Comparison of ENCODE assay signal across 8 cellular contexts in the genomic region with DNA sequence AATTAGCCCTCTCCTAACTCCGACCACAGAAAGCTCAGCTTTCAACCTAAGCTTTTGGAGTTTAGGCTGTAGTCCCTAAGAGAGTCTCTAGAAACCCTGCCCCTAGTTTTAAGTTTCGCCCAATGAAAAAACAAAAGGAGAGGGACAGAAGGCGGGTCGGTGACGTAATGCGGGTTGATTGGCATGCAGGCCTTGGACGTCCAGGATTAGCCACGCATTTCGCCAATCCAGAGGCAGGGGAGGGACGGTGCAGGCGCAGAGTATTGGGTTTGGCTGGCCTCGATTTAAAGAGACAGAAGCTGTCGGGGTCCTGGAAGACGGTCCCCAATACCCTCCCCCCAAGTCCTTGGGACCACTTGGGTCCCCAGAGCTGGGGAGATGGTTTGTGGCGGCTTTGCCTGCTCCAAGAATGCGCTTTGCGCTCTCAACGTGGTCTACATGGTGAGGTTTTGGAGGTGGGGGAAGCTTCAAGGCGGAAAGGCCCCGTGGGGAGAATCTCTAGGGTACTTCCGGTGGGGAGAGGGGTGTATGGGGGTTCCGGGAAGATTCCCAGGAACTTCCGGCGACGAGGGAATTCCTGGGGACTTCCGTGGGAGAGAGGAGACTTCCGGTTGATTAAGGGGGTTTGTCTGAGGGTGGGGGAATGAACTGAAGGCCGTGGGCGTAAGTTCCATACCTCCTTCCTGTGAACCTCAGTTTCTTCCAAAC. TPM values are rescaled to one million over a fixed set of nuclear protein-coding genes. Genes with fewer than 3 reads are reported as not detected.
DNase-seq lines count a peak whose midpoint lies in the region; ATAC-seq and TF ChIP-seq lines count a peak whose summit lies in the region.

TSS of gene TSPAN31 (plus strand) at position 263 of the 708 bp plus-strand sequence. CDS start at position 379, 116 bp downstream.

- peak; percentile 96 for DNase-seq in GF-D8 (lab: John Stamatoyannopoulos, UW)
- DNase-seq in HFF-Myc (ENCODE audit: extremely low read depth, low read depth): peak; percentile 94
- peak; percentile 98 for DNase-seq in NAMALWA (ENCODE audit: low spot score)
- peak; percentile 99 for DNase-seq in SK-MEL-5 (ENCODE audit: low read depth, low spot score)
- peak; percentile 94 for DNase-seq in activated naive CD4-positive, alpha-beta T cell treated with Interleukin-2 at 50 U/mL for 16 hours
- DNase-seq in foreskin keratinocyte: peak; percentile 94 to 98
- peak; percentile 85 for DNase-seq in neural crest cell (ENCODE audit: low read depth, low spot score)
- peak; percentile 98 for DNase-seq in stomach

- no peaks in the 10 kb centered on the region for H3K9me3 Mint-ChIP-seq in neural crest cell

- peak within 1 kb of the TSS; percentile 93 for H3K27ac Mint-ChIP-seq in neural crest cell (ENCODE audit: unreplicated experiment)

- peak within 1 kb of the TSS; percentile 59 for H3K4me3 ChIP-seq in HFF-Myc (replicated peaks; ENCODE audit: low read depth, low read length)
- H3K4me3 ChIP-seq in stomach: peak within 1 kb of the TSS; percentile 63 to 86 (median 73)

- peaks cover 51% of the 10 kb centered on the region for H3K27me3 Mint-ChIP-seq in neural crest cell (ENCODE audit: low read depth)

- intact Hi-C loops in stomach (cut with DNase I; ENCODE audit: low total_unique reads): no loop called here

- no peaks in the 10 kb centered on the region for H3K4me1 ChIP-seq in foreskin keratinocyte
- H3K4me1 ChIP-seq in stomach: peaks cover 10 to 33% (median 18%) of the 10 kb centered on the region in 4 donors

- TF ChIP-seq EP300 in stomach (IDR thresholded peaks at IDR 0.05): no peak

- H3K27ac ChIP-seq in foreskin keratinocyte: peak within 1 kb of the TSS; percentile 83
- H3K27ac ChIP-seq in stomach: peak within 1 kb of the TSS; percentile 94 to 97 (median 95)

- peak in 1 of 4 donors; percentile 37 for TF ChIP-seq POLR2A in stomach (IDR thresholded peaks at IDR 0.05)

- H3K36me3 Mint-ChIP-seq in neural crest cell (ENCODE audit: low read depth): peaks cover 14% of the 10 kb centered on the region

- H3K4me1 Mint-ChIP-seq in neural crest cell: peaks cover 23% of the 10 kb centered on the region

- ATAC-seq in foreskin keratinocyte: peak; percentile 94

- in situ Hi-C loops in SK-MEL-5 (cut with HindIII; ENCODE audit: low pct_unique_long_range_greater_than_20kb, low sequenced_read_pairs): no loop called here

- H3K27me3 ChIP-seq in foreskin keratinocyte (peaks cover 18% of the 10 kb centered on the region), stomach (peaks cover 0 to 36% (median 6%) of the 10 kb centered on the region in 3 donors)

- TF ChIP-seq CTCF in HFF-Myc (IDR thresholded peaks at IDR 0.05; ENCODE audit: low read depth, low read length, missing control alignments): no peak
- TF ChIP-seq CTCF in foreskin keratinocyte (conservative IDR thresholded peaks at IDR 0.05): no peak
- TF ChIP-seq CTCF in neural crest cell (conservative IDR thresholded peaks at IDR 0.05): no peak
- peak in 1 of 7 experiments; percentile 3 for TF ChIP-seq CTCF in stomach (IDR thresholded peaks at IDR 0.05)

- WGBS in stomach, 5 donors: 0 to 1% (median 0%) methylated on average over 29 of the region's 29 CpGs

- peaks cover 25 to 39% (median 37%) of the 10 kb centered on the region in 4 donors for H3K36me3 ChIP-seq in stomach

- peak within 1 kb of the TSS; percentile 95 for H3K4me3 Mint-ChIP-seq in neural crest cell

- H3K9me3 ChIP-seq in stomach: no peaks in the 10 kb centered on the region

RNA-seq across cellular contexts. Expression of gene TSPAN31, which starts in this region (rescaled TPM):
- 34.6 and 38.2 TPM in 2 replicates for total RNA-seq in SK-MEL-5 (2014; rRNA removed; shearing (Covaris generic))
- 37.1 and 47.0 TPM in 2 replicates for polyA plus RNA-seq in SK-MEL-5 (2015; cell fraction: cytosol; rRNA removed)
- 65.4 and 67.4 TPM in 2 replicates for polyA plus RNA-seq in SK-MEL-5 (2015; cell fraction: nucleus; rRNA removed)
- 23.9 and 25.0 TPM in 2 replicates for total RNA-seq in foreskin keratinocyte
- polyA plus RNA-seq in foreskin keratinocyte: 26.1 and 28.0 TPM in 2 replicates
- total RNA-seq in neural crest cell: 23.5 and 26.9 TPM in 2 replicates
- 10 to 100 TPM; 10.1 to 46.8 (median 20.4) TPM for total RNA-seq in stomach
- 10 to 100 TPM; 14.7 to 27.5 (median 18.4) TPM for polyA plus RNA-seq in stomach

Comparison
In these comparisons a context has a peak if more than half of its experiments do, and no peak if none do; other contexts are left out.
1. Peak in every context shown above with its lines: DNase-seq, ATAC-seq, H3K4me3 ChIP-seq and H3K27ac ChIP-seq.